ENCODE assay signal across 9 cellular contexts in genomic region chr1:1373493-1374067, GRCh38. TPM values are rescaled to one million over a fixed set of nuclear protein-coding genes. Genes with fewer than 3 reads are reported as not detected.
A peak's percentile ranks its signal among the peaks of the same experiment; 100 is the strongest.
DNase-seq lines count a peak whose midpoint lies in the region; ATAC-seq and TF ChIP-seq lines count a peak whose summit lies in the region.
"Had no signal": no experiment of that assay in that cellular context is flagged by ENCODE, and none has a peak within 500 bp of the region (broad histone marks: within the 10 kb centered on the region; RNA-seq: fewer than 3 reads in every experiment).

No MANE protein-coding gene starts in this region.

- TF ChIP-seq CTCF in SU-DHL-6 (IDR thresholded peaks at IDR 0.05; ENCODE audit: insufficient read depth, low read length, poor library complexity, severe bottlenecking) (no peak), fibroblast of pulmonary artery (IDR thresholded peaks at IDR 0.05; ENCODE audit: low read length, missing control alignments) (no peak), psoas muscle (IDR thresholded peaks at IDR 0.05) (no peak)

- H4K20me1 ChIP-seq in SU-DHL-6 (ENCODE audit: low read depth, low read length): no peaks in the 10 kb centered on the region

- peaks cover 32% of the 10 kb centered on the region for H3K4me1 ChIP-seq in psoas muscle

- intact Hi-C loops in psoas muscle (cut with DNase I): loop anchor here in 1 of 2 donors (2.0 kb wide), 2 partner anchors 25 kb away; partner anchors contain the start of genes CCNL2 and DVL1

- H3F3A ChIP-seq in SU-DHL-6 (ENCODE audit: insufficient read depth): peaks cover 19% of the 10 kb centered on the region

- WGBS in psoas muscle, 3 donors: 73 to 86% (median 82%) methylated on average over 26 of the region's 26 CpGs

- H3K27me3 ChIP-seq in SU-DHL-6 (ENCODE audit: low read length) (no peaks in the 10 kb centered on the region), psoas muscle (ENCODE audit: insufficient read depth in 3 of 3, low read length in 2 of 3) (no peaks in the 10 kb centered on the region)

- H3K9ac ChIP-seq in SU-DHL-6 (ENCODE audit: low read length): peak overlapping the region; percentile 99

- ATAC-seq in psoas muscle: no peak

- H3K9me3 ChIP-seq in SU-DHL-6 (ENCODE audit: insufficient read depth, low read length) (no peaks in the 10 kb centered on the region), psoas muscle (no peaks in the 10 kb centered on the region)

- H3K79me2 ChIP-seq in SU-DHL-6 (ENCODE audit: insufficient read depth, low read length): peaks cover 18% of the 10 kb centered on the region

- H3K4me2 ChIP-seq in SU-DHL-6 (ENCODE audit: low read depth, low read length, poor library complexity, severe bottlenecking): peak overlapping the region; percentile 90

- H3K36me3 ChIP-seq in SU-DHL-6 (ENCODE audit: low read length) (no peaks in the 10 kb centered on the region), psoas muscle (ENCODE audit: insufficient read depth in 1 of 2, low read depth in 1 of 2) (peaks cover 0 to 12% of the 10 kb centered on the region in 2 donors)

- no peak overlapping the region for H2AFZ ChIP-seq in SU-DHL-6 (ENCODE audit: low read depth, low read length, severe bottlenecking)

- H3K4me3 ChIP-seq in GM08714 (ENCODE audit: low read length): peak overlapping the region; percentile 95; the same call in 1 of the 2 replicates
- H3K4me3 ChIP-seq in SU-DHL-6 (ENCODE audit: insufficient read depth, low read length, poor library complexity, severe bottlenecking): no peak overlapping the region
- H3K4me3 ChIP-seq in fibroblast of pulmonary artery (replicated peaks; ENCODE audit: low read depth, low read length): peak overlapping the region; percentile 87
- peak overlapping the region; percentile 87 for H3K4me3 ChIP-seq in psoas muscle

- H3K9me2 ChIP-seq in SU-DHL-6 (replicated peaks; ENCODE audit: insufficient read depth, low read length): no peaks in the 10 kb centered on the region

- no peak for DNase-seq in fibroblast of pulmonary artery (ENCODE audit: low read depth)
- peak in 1 of 2 donors; percentile 66 for DNase-seq in psoas muscle
- DNase-seq in COR-L47 (lab: John Stamatoyannopoulos, UW): no peak
- DNase-seq in iPS-NIHi7 (ENCODE audit: extremely low spot score): no peak
- no peak for DNase-seq in activated CD4-positive, alpha-beta T cell treated with anti-CD3 and anti-CD28 coated beads for 48 hours
- no peak for DNase-seq in GM03348 (ENCODE audit: low spot score)
- DNase-seq: occipital lobe had no signal

- H3K27ac ChIP-seq in SU-DHL-6 (ENCODE audit: low read depth, low read length) (no peak overlapping the region), psoas muscle (peak overlapping the region; percentile 30)

RNA-seq across cellular contexts. Expression of gene AURKAIP1, which starts 1.4 kb away (rescaled TPM):
- total RNA-seq in psoas muscle: 100 to 1,000 TPM; 180 to 194 (median 183) TPM
- 100 to 1,000 TPM; 306 to 534 (median 341) TPM for polyA plus RNA-seq in psoas muscle

RNA-seq across cellular contexts. Expression of gene MXRA8, which starts 15.2 kb away (rescaled TPM):
- 10 to 100 TPM in 3 of 4 donors, 1 to 10 TPM in 1; 7.2 to 24.3 (median 13.5) TPM for total RNA-seq in psoas muscle
- polyA plus RNA-seq in psoas muscle: 10 to 100 TPM in 2 of 3 donors, 1 to 10 TPM in 1; 9.8 to 16.9 (median 10.1) TPM

RNA-seq across cellular contexts. Expression of gene DVL1, which starts 24.4 kb away (rescaled TPM):
- 100 to 1,000 TPM; 162 to 215 (median 210) TPM for total RNA-seq in psoas muscle
- polyA plus RNA-seq in psoas muscle: 100 to 1,000 TPM; 183 to 209 (median 206) TPM

RNA-seq across cellular contexts. Expression of gene CCNL2, which starts 25.6 kb away (rescaled TPM):
- total RNA-seq in psoas muscle: 10 to 100 TPM; 40.2 to 71.8 (median 46.1) TPM
- 10 to 100 TPM; 50.1 to 59.3 (median 54.7) TPM for polyA plus RNA-seq in psoas muscle

RNA-seq across cellular contexts. Expression of gene MRPL20, which starts 33.5 kb away (rescaled TPM):
- 100 to 1,000 TPM; 114 to 159 (median 143) TPM for total RNA-seq in psoas muscle
- 100 to 1,000 TPM; 211 to 308 (median 255) TPM for polyA plus RNA-seq in psoas muscle
